ENCODE assay signal across 1 cellular context in genomic region chr16:11276880-11277593, GRCh38.
TF ChIP-seq lines count a peak whose summit lies in the region.

No MANE protein-coding gene starts in this region.

TF ChIP-seq in HepG2, 621 proteins besides CTCF, POLR2A, EP300 and RAD21 (continued from another document):
- peak; percentile 25; the same call in 1 of the 2 replicates for TF ChIP-seq PAXIP1 (CRISPR knock-in tag; conservative IDR thresholded peaks at IDR 0.05)
- TF ChIP-seq MTA1 (CRISPR knock-in tag; IDR thresholded peaks at IDR 0.05; ENCODE audit: borderline replicate concordance), result no peak
- TF ChIP-seq HES4 (CRISPR knock-in tag; IDR thresholded peaks at IDR 0.05; ENCODE audit: borderline replicate concordance), result peak; percentile 41; the same call in 1 of the 2 replicates
- TF ChIP-seq TRIM24 (CRISPR knock-in tag; IDR thresholded peaks at IDR 0.05), result 0 out of 2 replicates have a peak, but pooled peaks have one; percentile 18
- no peak for TF ChIP-seq ZNF468 (CRISPR knock-in tag; IDR thresholded peaks at IDR 0.05)
- 0 out of 2 replicates have a peak, but pooled peaks have one; percentile 38 for TF ChIP-seq ZNF709 (CRISPR knock-in tag; IDR thresholded peaks at IDR 0.05)
- no peak for TF ChIP-seq RELA (CRISPR knock-in tag; IDR thresholded peaks at IDR 0.05)
- peak; percentile 42 for TF ChIP-seq FOSL2 (CRISPR knock-in tag; IDR thresholded peaks at IDR 0.05)
- TF ChIP-seq EZH2 (conservative IDR thresholded peaks at IDR 0.05; ENCODE audit: low read depth, low read length), result no peak
- peak; percentile 92 for TF ChIP-seq CEBPB (IDR thresholded peaks at IDR 0.05; ENCODE audit: borderline replicate concordance, low read depth, low read length)
- no peak for TF ChIP-seq KDM5B (CRISPR knock-in tag; IDR thresholded peaks at IDR 0.05; ENCODE audit: borderline replicate concordance)
- TF ChIP-seq SRSF4 (IDR thresholded peaks at IDR 0.05; ENCODE audit: low read depth, low read length, poor library complexity, severe bottlenecking), result no peak
- TF ChIP-seq MATR3 (CRISPR knock-in tag; IDR thresholded peaks at IDR 0.05), result no peak
- 0 out of 2 replicates have a peak, but pooled peaks have one; percentile 9 for TF ChIP-seq BORCS8-MEF2B (CRISPR knock-in tag; IDR thresholded peaks at IDR 0.05)
- TF ChIP-seq BRF2 (CRISPR knock-in tag; IDR thresholded peaks at IDR 0.05), result no peak
- TF ChIP-seq BRCA1 (CRISPR knock-in tag; IDR thresholded peaks at IDR 0.05), result no peak
- TF ChIP-seq CREB3 (CRISPR knock-in tag; IDR thresholded peaks at IDR 0.05), result no peak
- TF ChIP-seq ZNF207 (IDR thresholded peaks at IDR 0.05; ENCODE audit: borderline replicate concordance), result no peak
- no peak for TF ChIP-seq RFX1 (IDR thresholded peaks at IDR 0.05)
- no peak for TF ChIP-seq ZNF772 (CRISPR knock-in tag; IDR thresholded peaks at IDR 0.05)
- TF ChIP-seq ZNF710 (CRISPR knock-in tag; IDR thresholded peaks at IDR 0.05; ENCODE audit: borderline replicate concordance), result 0 out of 2 replicates have a peak, but pooled peaks have one; percentile 37
- no peak for TF ChIP-seq ZNF335 (CRISPR knock-in tag; IDR thresholded peaks at IDR 0.05)
- TF ChIP-seq PATZ1 (CRISPR knock-in tag; IDR thresholded peaks at IDR 0.05), result 0 out of 2 replicates have a peak, but pooled peaks have one; percentile 4
- peak; percentile 60 for TF ChIP-seq ZMYM3 (CRISPR knock-in tag; IDR thresholded peaks at IDR 0.05)
